In genomic region chr12:48765753-48766162, GRCh38 we compare ENCODE assay signal across 2 cellular contexts.
TF ChIP-seq lines count a peak whose summit lies in the region.

No MANE protein-coding gene starts in this region.

TF ChIP-seq in liver, 16 proteins besides CTCF, POLR2A, EP300 and RAD21:
- peak; percentile 16 for TF ChIP-seq NR2F2 (IDR thresholded peaks at IDR 0.05)
- no peak for TF ChIP-seq EGR1 (IDR thresholded peaks at IDR 0.05; ENCODE audit: low read depth in 2 of 2)
- TF ChIP-seq YY1 (IDR thresholded peaks at IDR 0.05), result no peak
- no peak for TF ChIP-seq TAF1 (conservative IDR thresholded peaks at IDR 0.05)
- no peak for TF ChIP-seq ATF3 (IDR thresholded peaks at IDR 0.05)

TF ChIP-seq in HepG2, 621 proteins besides CTCF, POLR2A, EP300 and RAD21:
- TF ChIP-seq ZNF232 (CRISPR knock-in tag; IDR thresholded peaks at IDR 0.05; ENCODE audit: borderline replicate concordance) (no peak), ZNF337 (CRISPR knock-in tag; IDR thresholded peaks at IDR 0.05; ENCODE audit: borderline replicate concordance, low read depth) (no peak)
